ENCODE assay signal across 15 cellular contexts in genomic region chr3:160617636-160618035, GRCh38. TPM values are rescaled to one million over a fixed set of nuclear protein-coding genes. Genes with fewer than 3 reads are reported as not detected.
DNase-seq lines count a peak whose midpoint lies in the region; ATAC-seq and TF ChIP-seq lines count a peak whose summit lies in the region.
"Had no signal": no experiment of that assay in that cellular context is flagged by ENCODE, and none has a peak within 500 bp of the region (broad histone marks: within the 10 kb centered on the region; RNA-seq: fewer than 3 reads in every experiment).

No MANE protein-coding gene starts in this region.

- H3K27me3 Mint-ChIP-seq in GM23338 (ENCODE audit: insufficient read depth, low read depth, poor library complexity), result peaks cover 2% of the 10 kb centered on the region

- H3K27ac ChIP-seq in GM23338 (ENCODE audit: low read depth), result no peak overlapping the region
- no peak overlapping the region for H3K27ac ChIP-seq in WERI-Rb-1
- H3K27ac ChIP-seq in trophoblast cell (ENCODE audit: low read depth, low read length), result no peak overlapping the region
- H3K27ac ChIP-seq: GM23248 had no signal

- H3K14ac ChIP-seq in trophoblast cell (ENCODE audit: low read length), result no peak overlapping the region

- H4K91ac ChIP-seq in trophoblast cell (ENCODE audit: low read depth, low read length), result no peak overlapping the region

- ATAC-seq in GM23338, result peak; percentile 68; the same call in 2 of the 3 replicates

- no peaks in the 10 kb centered on the region; the same call in 2 of the 3 replicates for H3K9me3 Mint-ChIP-seq in GM23338
- H3K9me3 Mint-ChIP-seq: CD4-positive, alpha-beta memory T cell had no signal

- H3K4me2 ChIP-seq in GM23338 (no peak overlapping the region), trophoblast cell (ENCODE audit: low read length) (no peak overlapping the region)

- no peak overlapping the region for H3K4me3 Mint-ChIP-seq in GM23338
- H3K4me3 Mint-ChIP-seq: CD4-positive, alpha-beta memory T cell had no signal

- H2BK5ac ChIP-seq in trophoblast cell (ENCODE audit: low read depth, low read length, poor library complexity), result no peak overlapping the region

- H3K18ac ChIP-seq in trophoblast cell (ENCODE audit: low read length), result no peak overlapping the region

- H3F3A ChIP-seq in GM23338 (replicated peaks; ENCODE audit: low read depth), result no peaks in the 10 kb centered on the region

- no peaks in the 10 kb centered on the region for H3K9me3 ChIP-seq in WERI-Rb-1 (ENCODE audit: severe bottlenecking)
- H3K9me3 ChIP-seq in trophoblast cell (ENCODE audit: insufficient read depth, low read depth, low read length), result no peaks in the 10 kb centered on the region

- peak overlapping the region; percentile 43 for H3K9ac ChIP-seq in trophoblast cell (ENCODE audit: low read length)
- H3K9ac ChIP-seq: GM23248 had no signal

- H3K4me3 ChIP-seq in GM23338, result no peak overlapping the region
- H3K4me3 ChIP-seq in WERI-Rb-1 (ENCODE audit: low read depth, low read length), result no peak overlapping the region
- H3K4me3 ChIP-seq in epithelial cell of proximal tubule (ENCODE audit: low read depth, low read length), result no peak overlapping the region
- H3K4me3 ChIP-seq in trophoblast cell (ENCODE audit: low read depth, low read length), result no peak overlapping the region
- H3K4me3 ChIP-seq: GM23248 had no signal

- no peaks in the 10 kb centered on the region for H3K79me2 ChIP-seq in GM23338 (replicated peaks; ENCODE audit: insufficient read depth)
- no peaks in the 10 kb centered on the region for H3K79me2 ChIP-seq in trophoblast cell (ENCODE audit: control insufficient read depth, insufficient read depth, low read length, poor library complexity)

- no peaks in the 10 kb centered on the region for H3K36me3 Mint-ChIP-seq in GM23338 (ENCODE audit: low read depth)
- H3K36me3 Mint-ChIP-seq: CD4-positive, alpha-beta memory T cell had no signal

- TF ChIP-seq CTCF in GM23338 (conservative IDR thresholded peaks at IDR 0.05; ENCODE audit: low read depth in 2 of 2) (peak; percentile 24 to 36; a peak in 3 of 4 replicates), WERI-Rb-1 (IDR thresholded peaks at IDR 0.05; ENCODE audit: low read depth, low read length) (peak; percentile 10; the same call in 1 of the 2 replicates), epithelial cell of proximal tubule (conservative IDR thresholded peaks at IDR 0.05; ENCODE audit: low read depth, low read length) (peak; percentile 19)

- H3K4me1 ChIP-seq in GM23338 (ENCODE audit: insufficient read depth) (no peaks in the 10 kb centered on the region), trophoblast cell (ENCODE audit: control insufficient read depth in 1 of 2, insufficient read depth in 2 of 2, low read length in 2 of 2) (peaks cover 0 to 2% of the 10 kb centered on the region in 2 experiments)

- H3K4me1 Mint-ChIP-seq in GM23338, result no peaks in the 10 kb centered on the region
- H3K4me1 Mint-ChIP-seq: CD4-positive, alpha-beta memory T cell had no signal

- no peaks in the 10 kb centered on the region for H3K79me1 ChIP-seq in trophoblast cell (ENCODE audit: low read length)

- DNase-seq in GM23338 (ENCODE audit: low spot score) (peak; percentile 40), WERI-Rb-1 (peak; percentile 34), epithelial cell of proximal tubule (ENCODE audit: low read depth) (no peak), trophoblast cell (peak in 1 of 2 donors; percentile 22), COLO668 (lab: John Stamatoyannopoulos, UW; ENCODE audit: unreplicated experiment) (no peak), RPMI8226 (no peak), NCI-H1092 (lab: John Stamatoyannopoulos, UW) (no peak)
- DNase-seq: CD4-positive, alpha-beta memory T cell; GM23248; KG1; NCI-H146; NCI-H2081; NCI-H510A treated with DMSO at 0.1 percent for 48 hours; SHP77 treated with DMSO at 0.1 percent for 48 hours had no signal

- H4K8ac ChIP-seq in trophoblast cell (ENCODE audit: low read depth, low read length), result no peak overlapping the region

- H2BK120ac ChIP-seq in trophoblast cell (ENCODE audit: insufficient read depth, low read length, poor library complexity), result no peak overlapping the region

- H4K20me1 ChIP-seq in GM23338 (replicated peaks; ENCODE audit: insufficient read depth), result no peaks in the 10 kb centered on the region

- no peak overlapping the region for H2AK5ac ChIP-seq in trophoblast cell (ENCODE audit: low read length)

- no peak overlapping the region for H2AFZ ChIP-seq in GM23338
- no peak overlapping the region for H2AFZ ChIP-seq in trophoblast cell (ENCODE audit: insufficient read depth, low read length, poor library complexity)

- H4K12ac ChIP-seq in trophoblast cell (ENCODE audit: low read depth, low read length), result no peak overlapping the region

- H3K4ac ChIP-seq in trophoblast cell (ENCODE audit: low read depth, low read length), result no peak overlapping the region

- no peak overlapping the region for H2BK12ac ChIP-seq in trophoblast cell (ENCODE audit: low read length)

- H3K36me3 ChIP-seq in GM23338 (ENCODE audit: insufficient read depth) (no peaks in the 10 kb centered on the region), WERI-Rb-1 (no peaks in the 10 kb centered on the region), trophoblast cell (ENCODE audit: control insufficient read depth in 1 of 2, insufficient read depth in 2 of 2, low read length in 2 of 2) (no peaks in the 10 kb centered on the region)

- H3K27ac Mint-ChIP-seq in GM23338, result no peak overlapping the region
- H3K27ac Mint-ChIP-seq: CD4-positive, alpha-beta memory T cell had no signal

- no CpG with 5 or more reads among the region's 2 CpGs for WGBS in trophoblast cell (ENCODE audit: extremely low coverage, insufficient coverage, insufficient read length)

- H3K27me3 ChIP-seq in GM23338 (ENCODE audit: insufficient read depth) (no peaks in the 10 kb centered on the region), WERI-Rb-1 (ENCODE audit: insufficient read depth, low read depth, severe bottlenecking) (no peaks in the 10 kb centered on the region), trophoblast cell (ENCODE audit: insufficient read depth, low read length) (no peaks in the 10 kb centered on the region)

- no peaks in the 10 kb centered on the region for H3K9me2 ChIP-seq in GM23338 (ENCODE audit: insufficient read depth)

- peak overlapping the region; percentile 21 for H3K23ac ChIP-seq in trophoblast cell (ENCODE audit: low read length)

TF ChIP-seq in GM23338, 12 proteins besides CTCF, POLR2A, EP300 and RAD21 (continues in another document):
- TF ChIP-seq STAT1 (IDR thresholded peaks at IDR 0.05; ENCODE audit: unreplicated experiment), result no peak
- TF ChIP-seq ZNF114 (CRISPR knock-in tag; IDR thresholded peaks at IDR 0.05), result no peak

RNA-seq across cellular contexts. Expression of gene KPNA4, which starts 52.3 kb away (rescaled TPM):
- 32.2 and 36.2 TPM in 2 replicates for total RNA-seq in GM23338 (2014; rRNA removed; shearing (Covaris generic))
- 17.0 and 17.8 TPM in 2 replicates for polyA plus RNA-seq in GM23338 (2016; fragmentation: Nextera tagmentation; extraction: Ambion mirVana)
- total RNA-seq in epithelial cell of proximal tubule, result 17.0 and 27.7 TPM in 2 replicates
- 21.2 and 23.1 TPM in 2 replicates for polyA plus RNA-seq in trophoblast cell (2013)

RNA-seq across cellular contexts. Expression of gene ARL14, which starts 59.3 kb away (rescaled TPM):
- not detected in 2 replicates for total RNA-seq in GM23338 (2014; rRNA removed; shearing (Covaris generic))
- polyA plus RNA-seq in GM23338 (2016; fragmentation: Nextera tagmentation; extraction: Ambion mirVana), result not detected in 2 replicates
- total RNA-seq in epithelial cell of proximal tubule, result 0.87 TPM in 1 of 2 replicates, not detected in the other
- polyA plus RNA-seq in trophoblast cell (2013), result 0.04 and 0.07 TPM in 2 replicates
- total RNA-seq: CD4-positive, alpha-beta memory T cell; GM23248 had no signal
- polyA plus RNA-seq: BJ; CD4-positive, alpha-beta memory T cell; GM23248 had no signal

Comparison
In these comparisons a context has a peak if more than half of its experiments do, and no peak if none do; other contexts are left out.
1. DNase-seq: peak in GM23338 (single experiment) and WERI-Rb-1 (single experiment); none in epithelial cell of proximal tubule (single experiment), COLO668 (single experiment), RPMI8226 (single experiment) and NCI-H1092 (single experiment).
2. Peak in every context shown above with its lines, with median percentiles within 50 percentile points of each other: CTCF ChIP-seq.